6 cellular contexts compared by ENCODE assay signal in genomic region chr1:221678014-221678413, GRCh38.
"Had no signal": no experiment of that assay in that cellular context is flagged by ENCODE, and none has a peak within 500 bp of the region (broad histone marks: within the 10 kb centered on the region; RNA-seq: fewer than 3 reads in every experiment).

No MANE protein-coding gene starts in this region.

- DNase-seq: IMR-90, KBM-7, KG1 had no signal

- H3K9ac ChIP-seq: KMS-11 had no signal

- H3K4me2 ChIP-seq: KMS-11 had no signal

- H3K27ac ChIP-seq: HL-60, KMS-11 had no signal

- FAIRE-seq: HTR-8/SVneo had no signal
